In the genomic region with DNA sequence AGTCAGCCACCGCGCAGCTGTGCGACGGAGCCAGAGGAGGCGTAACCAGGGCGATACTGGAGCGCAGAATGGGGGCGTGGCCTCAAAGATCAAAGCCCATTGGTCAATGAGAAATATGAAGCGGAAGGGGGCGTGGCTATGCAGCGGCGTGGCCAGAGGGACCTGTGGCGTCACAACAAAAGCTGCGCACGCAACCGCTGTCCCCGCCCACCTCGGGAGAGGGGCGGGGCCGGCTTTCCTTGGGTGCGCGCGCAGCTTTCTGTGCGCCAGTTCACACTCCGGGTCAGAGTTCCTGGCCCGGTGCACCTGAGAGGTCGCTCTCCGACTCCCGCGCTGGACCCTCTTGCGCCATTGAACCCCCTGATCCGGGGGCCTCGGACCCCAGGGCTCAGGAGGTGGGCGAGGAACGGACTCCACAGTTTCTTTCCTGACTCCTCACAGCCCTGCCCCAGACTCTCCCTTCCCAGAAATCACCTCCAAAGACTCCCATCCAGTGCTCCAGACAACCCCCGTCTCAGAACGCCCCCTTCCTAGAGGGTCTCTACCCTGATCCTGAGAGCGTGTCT, we compare ENCODE assay signal across 8 cellular contexts. TPM values are rescaled to one million over a fixed set of nuclear protein-coding genes. Genes with fewer than 3 reads are reported as not detected.
DNase-seq lines count a peak whose midpoint lies in the region; FAIRE-seq and TF ChIP-seq lines count a peak whose summit lies in the region.

A gene (plus strand): TSS at position 269 of the 566 bp plus-strand sequence.

- peak within 1 kb of the TSS; percentile 19; the same call in 1 of the 2 replicates for H3K27ac ChIP-seq in MM.1S (ENCODE audit: low read length)

- H3K27me3 Mint-ChIP-seq in nephron progenitor cell (ENCODE audit: low read depth, poor library complexity), result peaks cover 2% of the 10 kb centered on the region
- no peaks in the 10 kb centered on the region for H3K27me3 Mint-ChIP-seq in stimulated activated naive CD8-positive, alpha-beta T cell treated with anti-CD3 and anti-CD28 coated beads, Interleukin-15, Interleukin-2, amounts not matched to agents 100 ng/mL and 50 ng/mL, for 24 hours

- H3K9me3 Mint-ChIP-seq in nephron progenitor cell, result no peaks in the 10 kb centered on the region
- H3K9me3 Mint-ChIP-seq in stimulated activated naive CD8-positive, alpha-beta T cell treated with anti-CD3 and anti-CD28 coated beads, Interleukin-15, Interleukin-2, amounts not matched to agents 100 ng/mL and 50 ng/mL, for 24 hours, result no peaks in the 10 kb centered on the region

- FAIRE-seq in G401.6 (lab: Jason Lieb, UNC), result peak; percentile 97

- H3K4me3 Mint-ChIP-seq in nephron progenitor cell, result peak within 1 kb of the TSS; percentile 98
- H3K4me3 Mint-ChIP-seq in stimulated activated naive CD8-positive, alpha-beta T cell treated with anti-CD3 and anti-CD28 coated beads, Interleukin-15, Interleukin-2, amounts not matched to agents 100 ng/mL and 50 ng/mL, for 24 hours, result peak within 1 kb of the TSS; percentile 97

- H3K4me2 ChIP-seq in MM.1S (ENCODE audit: low read depth, low read length), result peak within 1 kb of the TSS; percentile 91

- H3K27me3 ChIP-seq in MM.1S (replicated peaks; ENCODE audit: insufficient read depth, low read length), result no peaks in the 10 kb centered on the region

- peaks cover 5% of the 10 kb centered on the region; the same call in 1 of the 2 replicates for H3K4me1 ChIP-seq in MM.1S (ENCODE audit: low read length)

- no peaks in the 10 kb centered on the region for H3K9me2 ChIP-seq in MM.1S (replicated peaks; ENCODE audit: insufficient read depth, low read length)

- H3K4me3 ChIP-seq in MM.1S (ENCODE audit: low read length) (peak within 1 kb of the TSS; percentile 93), fibroblast of the aortic adventitia (ENCODE audit: low read depth, low read length) (peak within 1 kb of the TSS; percentile 90)

- H2AFZ ChIP-seq in MM.1S (ENCODE audit: low read length), result peak within 1 kb of the TSS; percentile 90

- H3K4me1 Mint-ChIP-seq in nephron progenitor cell, result peaks cover 61% of the 10 kb centered on the region
- H3K4me1 Mint-ChIP-seq in stimulated activated naive CD8-positive, alpha-beta T cell treated with anti-CD3 and anti-CD28 coated beads, Interleukin-15, Interleukin-2, amounts not matched to agents 100 ng/mL and 50 ng/mL, for 24 hours (ENCODE audit: low read depth), result peaks cover 47% of the 10 kb centered on the region

- TF ChIP-seq CTCF in MM.1S (IDR thresholded peaks at IDR 0.05; ENCODE audit: low read length), result no peak
- TF ChIP-seq CTCF in fibroblast of the aortic adventitia (IDR thresholded peaks at IDR 0.05; ENCODE audit: insufficient read depth, low read length), result no peak
- TF ChIP-seq CTCF in nephron progenitor cell (IDR thresholded peaks at IDR 0.05), result no peak

- no peaks in the 10 kb centered on the region for H3K36me3 ChIP-seq in MM.1S (replicated peaks; ENCODE audit: insufficient read depth, low read length)

- no peaks in the 10 kb centered on the region for H3K9me3 ChIP-seq in MM.1S (replicated peaks; ENCODE audit: insufficient read depth, low read length)

- H3K9ac ChIP-seq in MM.1S (ENCODE audit: low read length), result peak within 1 kb of the TSS; percentile 91

- peak within 1 kb of the TSS; percentile 95 for H3K27ac Mint-ChIP-seq in nephron progenitor cell
- H3K27ac Mint-ChIP-seq in stimulated activated naive CD8-positive, alpha-beta T cell treated with anti-CD3 and anti-CD28 coated beads, Interleukin-15, Interleukin-2, amounts not matched to agents 100 ng/mL and 50 ng/mL, for 24 hours, result peak within 1 kb of the TSS; percentile 97

- peaks cover 25% of the 10 kb centered on the region for H3K79me2 ChIP-seq in MM.1S (ENCODE audit: low read length)

- no peaks in the 10 kb centered on the region; the same call in 1 of the 2 replicates for H3F3A ChIP-seq in MM.1S (ENCODE audit: insufficient read depth, low read length)

- peaks cover 7% of the 10 kb centered on the region for H3K36me3 Mint-ChIP-seq in nephron progenitor cell (ENCODE audit: low read depth)
- peaks cover 10% of the 10 kb centered on the region for H3K36me3 Mint-ChIP-seq in stimulated activated naive CD8-positive, alpha-beta T cell treated with anti-CD3 and anti-CD28 coated beads, Interleukin-15, Interleukin-2, amounts not matched to agents 100 ng/mL and 50 ng/mL, for 24 hours (ENCODE audit: low read depth)

- no peaks in the 10 kb centered on the region for H4K20me1 ChIP-seq in MM.1S (ENCODE audit: insufficient read depth, low read length)

- DNase-seq in HCEC 1CT, result peak; percentile 99
- peak; percentile 99 for DNase-seq in MM.1S
- DNase-seq in SHP77 treated with DMSO at 0.1 percent for 48 hours (lab: John Stamatoyannopoulos, UW), result peak; percentile 96
- peak; percentile 100 for DNase-seq in activated effector memory CD4-positive, alpha-beta T cell treated with anti-CD3 and anti-CD28 coated beads, Interleukin-2, amount 50 U/mL, for 16 hours
- DNase-seq in fibroblast of the aortic adventitia (ENCODE audit: low read depth), result peak; percentile 100
- peak; percentile 100 for DNase-seq in nephron progenitor cell

RNA-seq across cellular contexts. Expression of the gene that starts here (rescaled TPM):
- 21.5 and 35.2 TPM in 2 replicates for total RNA-seq in fibroblast of the aortic adventitia (ENCODE audit: low replicate concordance)

Comparison
In these comparisons a context has a peak if more than half of its experiments do, and no peak if none do; other contexts are left out.
1. Peak in every context shown above with its lines: DNase-seq, H3K4me3 ChIP-seq and H3K27ac ChIP-seq.